ENCODE assay signal across 8 cellular contexts in genomic region chr4:109730294-109731051, GRCh38. TPM values are rescaled to one million over a fixed set of nuclear protein-coding genes. Genes with fewer than 3 reads are reported as not detected.
DNase-seq lines count a peak whose midpoint lies in the region; ATAC-seq and TF ChIP-seq lines count a peak whose summit lies in the region.

No MANE protein-coding gene starts in this region.

- DNase-seq in NCI-H1436 (lab: John Stamatoyannopoulos, UW) = peak; percentile 27
- no peak for DNase-seq in NCI-H1436 treated with DMSO at 0.1 percent for 48 hours (lab: John Stamatoyannopoulos, UW)
- DNase-seq in HT1080 (ENCODE audit: low read depth) = peak; percentile 58
- peak in 1 of 3 donors; percentile 16 for DNase-seq in T-helper 17 cell
- peak; percentile 28 for DNase-seq in epidermal melanocyte (ENCODE audit: insufficient read length, low spot score)
- peak; percentile 27 to 51 for DNase-seq in mesothelial cell of epicardium (ENCODE audit: low spot score in 2 of 2, unreplicated experiment in 2 of 2)
- DNase-seq in thyroid gland = peak; percentile 66 to 71

- H3K4me1 Mint-ChIP-seq in T-helper 17 cell (peaks cover 23% of the 10 kb centered on the region), mesothelial cell of epicardium (peaks cover 28% of the 10 kb centered on the region)

- H3K4me3 Mint-ChIP-seq in T-helper 17 cell (peak overlapping the region; percentile 91), mesothelial cell of epicardium (peak overlapping the region; percentile 73)

- TF ChIP-seq POLR2A in thyroid gland (IDR thresholded peaks at IDR 0.05) = no peak

- H3K36me3 ChIP-seq in thyroid gland = no peaks in the 10 kb centered on the region

- TF ChIP-seq CTCF in mesothelial cell of epicardium (IDR thresholded peaks at IDR 0.05; ENCODE audit: unreplicated experiment) = no peak
- no peak for TF ChIP-seq CTCF in thyroid gland (IDR thresholded peaks at IDR 0.05)

- H3K9me3 ChIP-seq in T-helper 17 cell (ENCODE audit: control insufficient read depth, low read length, poor library complexity, severe bottlenecking) (no peaks in the 10 kb centered on the region), thyroid gland (no peaks in the 10 kb centered on the region)

- H3K27ac ChIP-seq in thyroid gland = peak overlapping the region; percentile 28 to 83 (median 57)

- peak overlapping the region; percentile 47 to 85 (median 73) for H3K4me3 ChIP-seq in thyroid gland (replicated peaks in 1 of 3)

- H3K9me3 Mint-ChIP-seq in mesothelial cell of epicardium = no peaks in the 10 kb centered on the region

- intact Hi-C loops in thyroid gland (cut with DNase I) = loop anchor here (10.0 kb wide), 2 partner anchors 84 to 296 kb away; partner anchors contain the start of genes GAR1 and SEC24B

- H3K27ac Mint-ChIP-seq in T-helper 17 cell (no peak overlapping the region), mesothelial cell of epicardium (peak overlapping the region; percentile 94)

- ATAC-seq in GM21576 (IDR thresholded peaks at IDR 0.05; ENCODE audit: unreplicated experiment) (peak; percentile 44), T-helper 17 cell (no peak)

- H3K4me1 ChIP-seq in thyroid gland = no peaks in the 10 kb centered on the region

- H3K27me3 ChIP-seq in thyroid gland = no peaks in the 10 kb centered on the region

- H3K27me3 Mint-ChIP-seq in T-helper 17 cell = no peaks in the 10 kb centered on the region
- H3K27me3 Mint-ChIP-seq in mesothelial cell of epicardium (ENCODE audit: low read depth) = no peaks in the 10 kb centered on the region

- 2 to 4% methylated on average over 26 of the region's 26 CpGs for WGBS in thyroid gland, 2 donors

- H3K36me3 Mint-ChIP-seq in T-helper 17 cell (ENCODE audit: low read depth) (peaks cover 7% of the 10 kb centered on the region), mesothelial cell of epicardium (peaks cover 18% of the 10 kb centered on the region)

RNA-seq across cellular contexts. Expression of gene PLA2G12A, which starts 0.6 kb away (rescaled TPM):
- 34.7 and 50.5 TPM in 2 replicates for total RNA-seq in HT1080 (2014; rRNA removed; shearing (Covaris generic))
- 8.2 and 38.8 TPM in 2 replicates for polyA plus RNA-seq in HT1080 (2015; cell fraction: cytosol; rRNA removed)
- polyA plus RNA-seq in HT1080 (2015; cell fraction: nucleus; rRNA removed) = 4.8 and 146 TPM in 2 replicates
- total RNA-seq in T-helper 17 cell (10 to 100 TPM; 13.8 to 39.4 TPM), mesothelial cell of epicardium (49.7 to 53.8 TPM (median 51.0 TPM) in 3 replicates), thyroid gland (100 to 1,000 TPM in 1 of 4 donors, 10 to 100 TPM in 3; 37.9 to 216 (median 55.5) TPM)

RNA-seq across cellular contexts. Expression of gene CASP6, which starts 27.2 kb away (rescaled TPM):
- 26.2 and 31.1 TPM in 2 replicates for total RNA-seq in HT1080 (2014; rRNA removed; shearing (Covaris generic))
- polyA plus RNA-seq in HT1080 (2015; cell fraction: cytosol; rRNA removed) = 14.1 and 22.9 TPM in 2 replicates
- 8.5 and 12.9 TPM in 2 replicates for polyA plus RNA-seq in HT1080 (2015; cell fraction: nucleus; rRNA removed)
- 10 to 100 TPM; 16.8 to 17.1 TPM for total RNA-seq in T-helper 17 cell
- total RNA-seq in mesothelial cell of epicardium = 36.7 to 38.2 TPM (median 37.3 TPM) in 3 replicates
- 10 to 100 TPM; 16.2 to 25.6 (median 20.5) TPM for total RNA-seq in thyroid gland
